ENCODE assay signal across 1 cellular context in genomic region chr3:191280111-191280510, GRCh38.
TF ChIP-seq lines count a peak whose summit lies in the region.

No MANE protein-coding gene starts in this region.

TF ChIP-seq in HCT116, 20 proteins besides CTCF, POLR2A, EP300 and RAD21 (continued from another document):
- no peak for TF ChIP-seq YY1 (IDR thresholded peaks at IDR 0.05; ENCODE audit: extremely low read depth, insufficient replicate concordance, low read depth, low read length)
- no peak for TF ChIP-seq CEBPB (IDR thresholded peaks at IDR 0.05; ENCODE audit: low read depth)
- TF ChIP-seq JUND (IDR thresholded peaks at IDR 0.05): no peak
- no peak for TF ChIP-seq TCF7L2 (IDR thresholded peaks at IDR 0.05; ENCODE audit: borderline replicate concordance, extremely low read depth, insufficient read depth, insufficient read length)
- no peak for TF ChIP-seq FOSL1 (IDR thresholded peaks at IDR 0.05; ENCODE audit: low read depth)
- no peak for TF ChIP-seq CBX3 (IDR thresholded peaks at IDR 0.05; ENCODE audit: low read depth)
- TF ChIP-seq POLR2AphosphoS5 (IDR thresholded peaks at IDR 0.05; ENCODE audit: low read depth, low read length): no peak
- no peak for TF ChIP-seq EZH2phosphoT487 (IDR thresholded peaks at IDR 0.05; ENCODE audit: borderline replicate concordance)
- TF ChIP-seq SP1 (IDR thresholded peaks at IDR 0.05; ENCODE audit: low read depth): no peak
- TF ChIP-seq, protein P1, sequence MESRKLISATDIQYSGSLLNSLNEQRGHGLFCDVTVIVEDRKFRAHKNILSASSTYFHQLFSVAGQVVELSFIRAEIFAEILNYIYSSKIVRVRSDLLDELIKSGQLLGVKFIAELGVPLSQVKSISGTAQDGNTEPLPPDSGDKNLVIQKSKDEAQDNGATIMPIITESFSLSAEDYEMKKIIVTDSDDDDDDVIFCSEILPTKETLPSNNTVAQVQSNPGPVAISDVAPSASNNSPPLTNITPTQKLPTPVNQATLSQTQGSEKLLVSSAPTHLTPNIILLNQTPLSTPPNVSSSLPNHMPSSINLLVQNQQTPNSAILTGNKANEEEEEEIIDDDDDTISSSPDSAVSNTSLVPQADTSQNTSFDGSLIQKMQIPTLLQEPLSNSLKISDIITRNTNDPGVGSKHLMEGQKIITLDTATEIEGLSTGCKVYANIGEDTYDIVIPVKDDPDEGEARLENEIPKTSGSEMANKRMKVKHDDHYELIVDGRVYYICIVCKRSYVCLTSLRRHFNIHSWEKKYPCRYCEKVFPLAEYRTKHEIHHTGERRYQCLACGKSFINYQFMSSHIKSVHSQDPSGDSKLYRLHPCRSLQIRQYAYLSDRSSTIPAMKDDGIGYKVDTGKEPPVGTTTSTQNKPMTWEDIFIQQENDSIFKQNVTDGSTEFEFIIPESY (IDR thresholded peaks at IDR 0.05; ENCODE audit: extremely low read depth, insufficient replicate concordance, low read length): no peak
